Comparison of ENCODE assay signal across 9 cellular contexts in the genomic region with DNA sequence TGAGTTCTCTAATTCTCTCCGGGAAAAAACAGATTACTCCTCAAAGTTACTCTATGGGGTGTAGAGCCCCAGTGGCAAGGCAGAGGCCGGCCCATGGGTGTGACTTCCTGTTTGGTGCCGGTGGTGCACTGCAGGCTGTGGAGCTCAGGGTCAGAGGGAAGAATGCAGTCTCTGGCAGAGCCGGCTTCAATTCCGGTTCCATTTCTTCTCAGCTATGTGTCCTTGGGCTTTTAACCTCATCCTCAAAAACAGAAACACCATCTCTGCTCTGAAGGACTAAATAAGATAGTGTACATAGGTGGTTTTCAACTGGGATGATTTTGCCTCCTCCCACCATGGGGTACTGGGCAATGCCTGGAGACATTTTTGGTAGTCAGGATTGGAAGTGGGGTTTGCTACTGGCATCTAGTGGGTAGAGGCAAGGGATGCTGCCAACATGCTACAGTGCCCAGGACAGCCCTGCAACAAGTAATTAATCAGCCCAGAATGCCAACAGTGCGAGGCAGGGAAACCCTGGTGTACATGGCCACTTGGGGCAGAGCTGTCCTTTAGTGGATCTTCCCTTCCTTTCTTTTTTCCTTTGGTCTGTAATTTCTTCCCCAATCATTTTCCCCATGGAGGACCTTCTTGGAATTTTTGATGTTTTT.
DNase-seq lines count a peak whose midpoint lies in the region; ATAC-seq and TF ChIP-seq lines count a peak whose summit lies in the region.
"Had no signal": no experiment of that assay in that cellular context is flagged by ENCODE, and none has a peak within 500 bp of the region (broad histone marks: within the 10 kb centered on the region; RNA-seq: fewer than 3 reads in every experiment).

No MANE protein-coding gene starts in this region.

- peaks cover 2% of the 10 kb centered on the region for H3K9me3 Mint-ChIP-seq in chondrocyte (ENCODE audit: low read depth)

- no peaks in the 10 kb centered on the region for H3K36me3 Mint-ChIP-seq in chondrocyte (ENCODE audit: low read depth)

- TF ChIP-seq CTCF in C4-2B (conservative IDR thresholded peaks at IDR 0.05) (0 out of 2 replicates have a peak, but pooled peaks have one; percentile 8), chondrocyte (IDR thresholded peaks at IDR 0.05) (no peak)

- intact Hi-C loops in left ventricle myocardium superior (cut with micrococcal nuclease), result no loop called here

- H3K27me3 Mint-ChIP-seq in chondrocyte (ENCODE audit: low read depth), result peaks cover 2% of the 10 kb centered on the region

- DNase-seq in SKM-1 treated with dmso at 0.1 percent for 144 hours (lab: John Stamatoyannopoulos, UW; ENCODE audit: unreplicated experiment) (peak; percentile 18), left ventricle myocardium superior (peak; percentile 63), inferior parietal cortex (ENCODE audit: extremely low spot score) (no peak), T-helper 9 cell (no peak), T1000 (lab: John Stamatoyannopoulos, UW) (no peak), chondrocyte (ENCODE audit: low spot score) (no peak)

- peaks cover 6% of the 10 kb centered on the region for H3K4me1 Mint-ChIP-seq in chondrocyte (ENCODE audit: low read depth)

- no peak overlapping the region for H3K27ac Mint-ChIP-seq in chondrocyte (ENCODE audit: unreplicated experiment)
- H3K27ac Mint-ChIP-seq: activated T-helper 1 cell treated with anti-CD3 and anti-CD28 coated beads, Interleukin-12 subunit alpha, Interleukin-12 subunit beta, Interleukin-2, Interleukin-4 antibody, amounts not matched to agents 30 ng/mL and 10 ng/mL and 1 ng/mL, durations not matched to agents 14 hours and 24 hours and 36 hours had no signal

- peak; percentile 79 for ATAC-seq in GM21390 (IDR thresholded peaks at IDR 0.05; ENCODE audit: unreplicated experiment)
- ATAC-seq in left ventricle myocardium superior, result peak; percentile 72

- H3K27ac ChIP-seq in C4-2B, result no peak overlapping the region

- H3K4me3 Mint-ChIP-seq in chondrocyte (ENCODE audit: unreplicated experiment), result no peak overlapping the region
- H3K4me3 Mint-ChIP-seq: activated T-helper 1 cell treated with anti-CD3 and anti-CD28 coated beads, Interleukin-12 subunit alpha, Interleukin-12 subunit beta, Interleukin-2, Interleukin-4 antibody, amounts not matched to agents 30 ng/mL and 10 ng/mL and 1 ng/mL, durations not matched to agents 14 hours and 24 hours and 36 hours had no signal

Comparison
In these comparisons a context has a peak if more than half of its experiments do, and no peak if none do; other contexts are left out.
1. DNase-seq: peak in SKM-1 treated with dmso at 0.1 percent for 144 hours (single experiment) and left ventricle myocardium superior (single experiment); none in inferior parietal cortex (single experiment), T-helper 9 cell (single experiment), T1000 (single experiment) and chondrocyte (single experiment).